In the genomic region with DNA sequence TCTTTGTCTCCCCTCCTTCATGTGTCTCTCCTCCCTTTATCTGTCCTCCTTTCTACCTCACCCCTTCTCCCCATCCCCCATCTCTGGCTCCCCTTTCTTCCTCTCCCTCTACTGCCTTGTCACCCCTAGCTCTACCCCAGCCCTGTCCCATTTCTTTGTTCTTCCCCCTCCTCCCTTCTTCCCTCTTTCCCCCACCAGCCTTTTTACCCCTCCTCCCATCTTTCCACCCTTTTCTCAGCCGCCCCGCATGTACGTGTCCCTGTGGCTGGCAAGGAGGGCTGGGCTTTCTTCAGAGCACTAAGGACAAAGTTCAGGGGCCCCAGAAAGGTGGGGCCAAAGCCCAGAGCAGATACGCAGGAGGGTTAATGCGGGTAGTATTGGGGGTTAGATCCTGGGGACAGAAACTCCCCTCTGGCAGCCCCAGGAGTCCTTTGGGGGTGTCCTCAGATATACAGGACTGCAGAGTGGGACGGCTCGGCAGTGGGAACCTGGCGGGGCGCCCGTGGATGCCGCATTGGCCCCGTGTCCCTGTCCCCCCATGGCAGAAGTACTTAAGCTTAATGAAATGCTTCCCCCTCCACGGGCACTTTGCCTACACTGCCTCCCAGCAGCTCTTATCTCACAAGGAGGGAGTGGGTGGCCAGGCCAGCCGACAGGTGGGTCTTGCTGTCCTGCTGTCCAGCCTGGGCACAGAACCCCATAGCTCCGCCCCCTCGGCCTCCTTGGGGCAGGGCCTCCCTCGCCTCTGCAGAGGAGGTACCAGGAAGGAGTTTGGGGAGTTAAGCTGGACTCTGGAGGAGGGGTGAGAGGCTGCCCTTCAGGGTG, we compare ENCODE assay signal across 9 cellular contexts. TPM values are rescaled to one million over a fixed set of nuclear protein-coding genes. Genes with fewer than 3 reads are reported as not detected.
DNase-seq lines count a peak whose midpoint lies in the region; ATAC-seq and TF ChIP-seq lines count a peak whose summit lies in the region.
"Had no signal": no experiment of that assay in that cellular context is flagged by ENCODE, and none has a peak within 500 bp of the region (broad histone marks: within the 10 kb centered on the region; RNA-seq: fewer than 3 reads in every experiment).

No MANE protein-coding gene starts in this region.

- peak overlapping the region; percentile 42 for H3K27ac Mint-ChIP-seq in activated CD4-positive, alpha-beta T cell treated with anti-CD3 and anti-CD28 coated beads for 36 hours
- H3K27ac Mint-ChIP-seq in brain (peak overlapping the region; percentile 96 to 100 (median 99)), mesothelial cell of epicardium (peak overlapping the region; percentile 50)

- no peaks in the 10 kb centered on the region for H3K27me3 ChIP-seq in thymus (ENCODE audit: control insufficient read depth, insufficient read depth)

- H3K27ac ChIP-seq in thymus (ENCODE audit: low read depth) = peak overlapping the region; percentile 56

- intact Hi-C loops in activated CD4-positive, alpha-beta T cell treated with anti-CD3 and anti-CD28 coated beads for 36 hours (cut with DNase I, micrococcal nuclease) = no loop called here

- POLR2A ChIA-PET in activated CD4-positive, alpha-beta T cell treated with anti-CD3 and anti-CD28 coated beads for 36 hours (lab: Charles Lee) = no interaction called here

- H3K4me3 ChIP-seq in thymus (ENCODE audit: low read length) = no peak overlapping the region

- TF ChIP-seq CTCF in brain (conservative IDR thresholded peaks at IDR 0.05) = no peak
- no peak for TF ChIP-seq CTCF in mesothelial cell of epicardium (IDR thresholded peaks at IDR 0.05; ENCODE audit: unreplicated experiment)

- no peaks in the 10 kb centered on the region for H3K9me3 Mint-ChIP-seq in activated CD4-positive, alpha-beta T cell treated with anti-CD3 and anti-CD28 coated beads for 36 hours (ENCODE audit: low read depth)
- no peaks in the 10 kb centered on the region for H3K9me3 Mint-ChIP-seq in brain
- H3K9me3 Mint-ChIP-seq in mesothelial cell of epicardium = no peaks in the 10 kb centered on the region

- H3K9me3 ChIP-seq in thymus (ENCODE audit: control insufficient read depth) = no peaks in the 10 kb centered on the region

- peaks cover 69% of the 10 kb centered on the region for H3K4me1 Mint-ChIP-seq in activated CD4-positive, alpha-beta T cell treated with anti-CD3 and anti-CD28 coated beads for 36 hours
- H3K4me1 Mint-ChIP-seq in brain (peaks cover 98% of the 10 kb centered on the region), mesothelial cell of epicardium (peaks cover 81% of the 10 kb centered on the region)

- no peak for ATAC-seq in activated CD4-positive, alpha-beta T cell treated with anti-CD3 and anti-CD28 coated beads for 36 hours

- no peaks in the 10 kb centered on the region for H3K36me3 Mint-ChIP-seq in activated CD4-positive, alpha-beta T cell treated with anti-CD3 and anti-CD28 coated beads for 36 hours (ENCODE audit: low read depth)
- H3K36me3 Mint-ChIP-seq in brain (peaks cover 6% of the 10 kb centered on the region), mesothelial cell of epicardium (peaks cover 2% of the 10 kb centered on the region)

- peaks cover 4% of the 10 kb centered on the region for H3K36me3 ChIP-seq in thymus (ENCODE audit: control insufficient read depth, insufficient read depth)

- peaks cover 48% of the 10 kb centered on the region for H3K4me1 ChIP-seq in thymus (ENCODE audit: control insufficient read depth, insufficient read depth, low read length)

- 78% methylated on average over 17 of the region's 17 CpGs for WGBS in thymus

- no peaks in the 10 kb centered on the region for H3K27me3 Mint-ChIP-seq in activated CD4-positive, alpha-beta T cell treated with anti-CD3 and anti-CD28 coated beads for 36 hours
- peaks cover 7% of the 10 kb centered on the region for H3K27me3 Mint-ChIP-seq in brain
- H3K27me3 Mint-ChIP-seq in mesothelial cell of epicardium (ENCODE audit: low read depth) = no peaks in the 10 kb centered on the region

- H3K4me3 Mint-ChIP-seq in activated CD4-positive, alpha-beta T cell treated with anti-CD3 and anti-CD28 coated beads for 36 hours = no peak overlapping the region
- H3K4me3 Mint-ChIP-seq in brain (peak overlapping the region; percentile 43 to 93 (median 89)), mesothelial cell of epicardium (peak overlapping the region; percentile 24)

- CTCF ChIA-PET in activated CD4-positive, alpha-beta T cell treated with anti-CD3 and anti-CD28 coated beads for 36 hours (lab: Charles Lee) = interaction anchor here (0.5 to 1.0 kb wide), 3 partner anchors 17 to 45 kb away, joined by 3 read pairs; a partner anchor contains a TSS

- DNase-seq in activated CD4-positive, alpha-beta T cell treated with anti-CD3 and anti-CD28 coated beads for 36 hours = no peak
- no peak for DNase-seq in activated CD4-positive, alpha-beta T cell treated with anti-CD3 and anti-CD28 coated beads for 1 hour
- DNase-seq in mesothelial cell of epicardium (ENCODE audit: low spot score in 2 of 2, unreplicated experiment in 2 of 2) (no peak), AML-193 (lab: John Stamatoyannopoulos, UW) (no peak), NCI-H128 (lab: John Stamatoyannopoulos, UW; ENCODE audit: unreplicated experiment) (no peak), SK-N-DZ (ENCODE audit: low spot score) (no peak)

RNA-seq across cellular contexts. Expression of a gene that starts 8.3 kb away (rescaled TPM):
- 10 to 100 TPM; 12.9 to 13.1 TPM for total RNA-seq in activated CD4-positive, alpha-beta T cell treated with anti-CD3 and anti-CD28 coated beads for 36 hours
- 176 TPM for polyA plus RNA-seq in brain (ENCODE audit: insufficient read depth, low read depth, low replicate concordance)
- total RNA-seq in mesothelial cell of epicardium = 42.4 to 44.3 TPM (median 43.6 TPM) in 3 replicates
- polyA plus RNA-seq in thymus = 14.3 TPM
- 20.7 and 29.0 TPM in 2 replicates for polyA plus RNA-seq in SK-N-DZ (2014; cell fraction: cytosol; rRNA removed)
- 11.1 and 12.1 TPM in 2 replicates for polyA plus RNA-seq in SK-N-DZ (2014; cell fraction: nucleus; rRNA removed)

RNA-seq across cellular contexts. Expression of a gene that starts 16.9 kb away (rescaled TPM):
- total RNA-seq in activated CD4-positive, alpha-beta T cell treated with anti-CD3 and anti-CD28 coated beads for 36 hours = 100 to 1,000 TPM in 1 of 2 experiments, 10 to 100 TPM in 1; 97.4 to 110 TPM
- polyA plus RNA-seq in brain (ENCODE audit: insufficient read depth, low read depth, low replicate concordance) = 95.0 TPM
- total RNA-seq in mesothelial cell of epicardium = 125 to 131 TPM (median 130 TPM) in 3 replicates
- 49.5 TPM for polyA plus RNA-seq in thymus
- polyA plus RNA-seq in SK-N-DZ (2014; cell fraction: cytosol; rRNA removed) = 71.8 and 93.7 TPM in 2 replicates
- 133 and 217 TPM in 2 replicates for polyA plus RNA-seq in SK-N-DZ (2014; cell fraction: nucleus; rRNA removed)

RNA-seq across cellular contexts. Expression of a gene that starts 29.3 kb away (rescaled TPM):
- total RNA-seq in activated CD4-positive, alpha-beta T cell treated with anti-CD3 and anti-CD28 coated beads for 36 hours = 1 to 10 TPM; 5.2 to 5.4 TPM
- polyA plus RNA-seq in brain (ENCODE audit: insufficient read depth, low read depth, low replicate concordance) = 43.8 TPM
- 2.4 to 2.6 TPM (median 2.6 TPM) in 3 replicates for total RNA-seq in mesothelial cell of epicardium
- polyA plus RNA-seq in thymus = 3.2 TPM
- polyA plus RNA-seq in SK-N-DZ (2014; cell fraction: cytosol; rRNA removed) = 2.2 and 2.4 TPM in 2 replicates
- polyA plus RNA-seq in SK-N-DZ (2014; cell fraction: nucleus; rRNA removed) = 1.3 and 1.4 TPM in 2 replicates

RNA-seq across cellular contexts. Expression of a gene that starts 50.7 kb away (rescaled TPM):
- total RNA-seq in activated CD4-positive, alpha-beta T cell treated with anti-CD3 and anti-CD28 coated beads for 36 hours = 10 to 100 TPM; 81.7 to 89.6 TPM
- polyA plus RNA-seq in brain (ENCODE audit: insufficient read depth, low read depth, low replicate concordance) = 94.4 TPM
- total RNA-seq in mesothelial cell of epicardium = 132 to 139 TPM (median 135 TPM) in 3 replicates
- 126 TPM for polyA plus RNA-seq in thymus
- polyA plus RNA-seq in SK-N-DZ (2014; cell fraction: cytosol; rRNA removed) = 56.4 and 63.1 TPM in 2 replicates
- polyA plus RNA-seq in SK-N-DZ (2014; cell fraction: nucleus; rRNA removed) = 122 and 188 TPM in 2 replicates

RNA-seq across cellular contexts. Expression of a gene that starts 55.9 kb away (rescaled TPM):
- total RNA-seq in activated CD4-positive, alpha-beta T cell treated with anti-CD3 and anti-CD28 coated beads for 36 hours = not detected
- polyA plus RNA-seq in brain (ENCODE audit: insufficient read depth, low read depth, low replicate concordance) = 0.25 TPM
- total RNA-seq in mesothelial cell of epicardium = not detected in 3 replicates
- polyA plus RNA-seq in thymus = 1.3 TPM
- 0.32 and 0.63 TPM in 2 replicates for polyA plus RNA-seq in SK-N-DZ (2014; cell fraction: cytosol; rRNA removed)
- 0.27 and 0.50 TPM in 2 replicates for polyA plus RNA-seq in SK-N-DZ (2014; cell fraction: nucleus; rRNA removed)
- total RNA-seq: subcutaneous adipose tissue had no signal

Comparison
In these comparisons a context has a peak if more than half of its experiments do, and no peak if none do; other contexts are left out.
1. H3K27ac Mint-ChIP-seq: peak in every context shown above with its lines; median percentile 99 in brain; 50 in mesothelial cell of epicardium; 42 in activated CD4-positive, alpha-beta T cell treated with anti-CD3 and anti-CD28 coated beads for 36 hours.